ENCODE assay signal across 25 cellular contexts in the genomic region with DNA sequence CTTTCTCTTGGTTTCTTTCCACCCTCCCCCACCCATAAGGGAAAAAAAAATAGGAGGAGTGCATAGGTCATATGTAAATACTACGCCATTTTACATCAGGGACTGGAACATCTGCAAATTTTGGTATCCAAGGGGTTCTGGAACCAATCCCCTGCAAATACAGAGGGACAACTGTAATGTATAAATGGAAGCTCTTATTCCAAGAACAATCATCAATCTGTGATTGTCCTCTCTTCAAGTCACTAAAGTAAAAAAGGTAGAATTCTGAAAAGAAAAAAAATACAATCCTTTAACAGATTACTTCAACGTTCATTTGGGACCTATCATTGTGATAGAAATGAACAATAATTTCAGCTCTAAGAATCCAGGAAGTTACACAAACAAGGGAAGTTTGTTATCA.
"Had no signal": no experiment of that assay in that cellular context is flagged by ENCODE, and none has a peak within 500 bp of the region (broad histone marks: within the 10 kb centered on the region; RNA-seq: fewer than 3 reads in every experiment).

No MANE protein-coding gene starts in this region.

- DNase-seq: activated CD4-positive, alpha-beta T cell treated with anti-CD3 and anti-CD28 coated beads for 4 hours; activated CD4-positive, alpha-beta T cell treated with anti-CD3 and anti-CD28 coated beads, Interleukin-2, amount 50 U/mL, for 48 hours; activated CD4-positive, CD25-positive, alpha-beta regulatory T cell; activated CD8-positive, alpha-beta memory T cell treated with anti-CD3 and anti-CD28 coated beads, Interleukin-2, amount 50 U/mL, for 48 hours; activated naive CD4-positive, alpha-beta T cell; activated T-cell treated with anti-CD3 and anti-CD28 coated beads, Interleukin-2, amount 50 U/mL, for 4 hours; adrenal gland; effector CD8-positive, alpha-beta T cell; erythroblast; foreskin fibroblast; kidney; lower lobe of right lung; naive thymus-derived CD4-positive, alpha-beta T cell; ovary; psoas muscle; spleen; stimulated activated CD4-positive, alpha-beta T cell treated with anti-CD3 and anti-CD28 coated beads, Interleukin-4, amount 100 ng/mL, for 1 hour; stimulated activated naive CD4-positive, alpha-beta T cell; T-helper 9 cell; upper lobe of right lung had no signal

- H3K27me3 Mint-ChIP-seq: activated naive CD8-positive, alpha-beta T cell; naive thymus-derived CD4-positive, alpha-beta T cell had no signal

- H3K27ac ChIP-seq: adrenal gland, coronary artery, lower lobe of right lung, ovary, psoas muscle, right atrium auricular region, upper lobe of right lung had no signal

- H3K36me3 ChIP-seq: adrenal gland, neutrophil, ovary, right atrium auricular region, upper lobe of right lung had no signal

- H3K4me3 ChIP-seq: adrenal gland, coronary artery, lower lobe of right lung, ovary, psoas muscle, right atrium auricular region, spleen, upper lobe of right lung had no signal

- H3K27ac Mint-ChIP-seq: activated naive CD8-positive, alpha-beta T cell; activated T-helper 2 cell treated with anti-CD3 and anti-CD28 coated beads, Interferon-gamma antibody, Interleukin-2, Interleukin-4, amounts not matched to agents 10 μg/mL and 5 μg/mL and 100 μg/mL, durations not matched to agents 14 hours and 24 hours and 36 hours had no signal

- H3K9me3 ChIP-seq: adrenal gland, lower lobe of right lung, neutrophil, ovary, psoas muscle, right atrium auricular region, spleen, upper lobe of right lung had no signal

- H3K4me1 ChIP-seq: adrenal gland, lower lobe of right lung, psoas muscle, upper lobe of right lung had no signal

- H3K27me3 ChIP-seq: adrenal gland, neutrophil, ovary, right atrium auricular region, spleen, upper lobe of right lung had no signal

- H3K9me3 Mint-ChIP-seq: activated T-cell treated with anti-CD3 and anti-CD28 coated beads, Interleukin-2, amount 50 U/mL, for 4 hours had no signal

- H3K4me3 Mint-ChIP-seq: activated naive CD8-positive, alpha-beta T cell; activated T-cell treated with anti-CD3 and anti-CD28 coated beads, Interleukin-2, amount 50 U/mL, for 4 hours; naive thymus-derived CD4-positive, alpha-beta T cell had no signal

- ATAC-seq: activated T-cell treated with anti-CD3 and anti-CD28 coated beads, Interleukin-2, amount 50 U/mL, for 4 hours; lower lobe of right lung; naive thymus-derived CD4-positive, alpha-beta T cell; psoas muscle had no signal
